ENCODE assay signal across 20 cellular contexts in genomic region chr1:232810856-232811255, GRCh38.
"Had no signal": no experiment of that assay in that cellular context is flagged by ENCODE, and none has a peak within 500 bp of the region (broad histone marks: within the 10 kb centered on the region; RNA-seq: fewer than 3 reads in every experiment).

No MANE protein-coding gene starts in this region.

- H3K27me3 ChIP-seq: body of pancreas, esophagus squamous epithelium had no signal

- H3K4me3 ChIP-seq: body of pancreas, esophagus squamous epithelium, lung, thoracic aorta had no signal

- H3K9me3 ChIP-seq: body of pancreas, esophagus squamous epithelium had no signal

- DNase-seq: activated CD4-positive, alpha-beta T cell treated with anti-CD3 and anti-CD28 coated beads, Interleukin-2, amount 10 ng/mL, durations not matched to agents 7 days and 5 days; activated CD4-positive, CD25-positive, alpha-beta regulatory T cell treated with anti-CD3 and anti-CD28 coated beads, Interleukin-2, amount 50 U/mL, for 72 hours; activated CD8-positive, alpha-beta T cell treated with anti-CD3 and anti-CD28 coated beads, Interleukin-2, amount 10 ng/mL, durations not matched to agents 7 days and 5 days; activated gamma-delta T cell; activated naive CD4-positive, alpha-beta T cell treated with anti-CD3 and anti-CD28 coated beads, Interleukin-2, amount 50 U/mL, for 16 hours; activated naive CD8-positive, alpha-beta T cell treated with anti-CD3 and anti-CD28 coated beads, Interleukin-2, amount 50 U/mL, for 24 hours; anterior cingulate cortex; body of pancreas; effector memory CD4-positive, alpha-beta T cell; esophagus squamous epithelium; naive thymus-derived CD4-positive, alpha-beta T cell; occipital lobe; stimulated activated CD4-positive, alpha-beta T cell treated with anti-CD3 and anti-CD28 coated beads, Interleukin-2, amount 100 ng/mL, for 48 hours; stimulated activated naive CD4-positive, alpha-beta T cell; T-helper 1 cell; WERI-Rb-1 had no signal

- ATAC-seq: activated CD8-positive, alpha-beta T cell treated with anti-CD3 and anti-CD28 coated beads, Interleukin-2, amount 10 ng/mL, durations not matched to agents 7 days and 5 days; activated naive CD8-positive, alpha-beta T cell treated with anti-CD3 and anti-CD28 coated beads, Interleukin-2, amount 50 U/mL, for 24 hours; body of pancreas; left lobe of liver; naive thymus-derived CD4-positive, alpha-beta T cell; sciatic nerve had no signal

- H3K36me3 ChIP-seq: esophagus squamous epithelium, thoracic aorta, WERI-Rb-1 had no signal

- H3K27ac ChIP-seq: body of pancreas, esophagus squamous epithelium, thoracic aorta, WERI-Rb-1 had no signal
